ENCODE assay signal across 11 cellular contexts in the genomic region with DNA sequence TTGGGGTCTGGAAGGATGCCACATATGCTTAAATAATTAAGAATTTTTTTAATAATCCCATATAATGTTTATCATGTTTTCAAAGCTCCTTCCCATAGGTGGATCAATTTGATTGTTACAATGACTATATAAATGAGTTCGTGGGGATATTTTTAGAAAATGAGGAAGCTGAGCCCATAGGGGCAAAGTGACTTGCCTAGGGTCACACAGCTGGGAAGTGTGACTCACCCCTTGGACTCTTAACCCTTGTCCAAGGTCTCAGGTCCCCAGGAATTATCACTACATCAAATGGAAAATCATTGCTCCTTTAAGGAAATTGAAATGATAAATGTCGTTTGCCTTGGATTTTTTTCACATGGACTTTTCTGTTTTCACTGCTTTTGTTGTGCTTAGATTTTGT.
"Had no signal": no experiment of that assay in that cellular context is flagged by ENCODE, and none has a peak within 500 bp of the region (broad histone marks: within the 10 kb centered on the region; RNA-seq: fewer than 3 reads in every experiment).

No MANE protein-coding gene starts in this region.

- H3K4me1 Mint-ChIP-seq: activated CD4-positive, alpha-beta T cell treated with anti-CD3 and anti-CD28 coated beads, Interleukin-2, amount 10 ng/mL, durations not matched to agents 24 days and 14 days had no signal

- H3K4me3 ChIP-seq: testis had no signal

- H3K27ac ChIP-seq: testis had no signal

- H3K9me3 ChIP-seq: testis had no signal

- H3K36me3 Mint-ChIP-seq: WTC11 had no signal

- H3K27me3 ChIP-seq: testis had no signal

- H3K27ac Mint-ChIP-seq: activated CD4-positive, alpha-beta T cell treated with anti-CD3 and anti-CD28 coated beads, Interleukin-2, amount 10 ng/mL, durations not matched to agents 24 days and 14 days; activated T-helper 1 cell treated with anti-CD3 and anti-CD28 coated beads, Interleukin-12 subunit alpha, Interleukin-12 subunit beta, Interleukin-2, Interleukin-4 antibody, amounts not matched to agents 30 ng/mL and 10 ng/mL and 1 ng/mL, durations not matched to agents 14 hours and 24 hours and 36 hours; WTC11 had no signal

- H3K4me3 Mint-ChIP-seq: activated CD4-positive, alpha-beta T cell treated with anti-CD3 and anti-CD28 coated beads, Interleukin-2, amount 10 ng/mL, durations not matched to agents 24 days and 14 days; activated T-helper 1 cell treated with anti-CD3 and anti-CD28 coated beads, Interleukin-12 subunit alpha, Interleukin-12 subunit beta, Interleukin-2, Interleukin-4 antibody, amounts not matched to agents 30 ng/mL and 10 ng/mL and 1 ng/mL, durations not matched to agents 14 hours and 24 hours and 36 hours; WTC11 had no signal

- H3K9me3 Mint-ChIP-seq: activated CD4-positive, alpha-beta T cell treated with anti-CD3 and anti-CD28 coated beads, Interleukin-2, amount 10 ng/mL, durations not matched to agents 24 days and 14 days; activated T-helper 1 cell treated with anti-CD3 and anti-CD28 coated beads, Interleukin-12 subunit alpha, Interleukin-12 subunit beta, Interleukin-2, Interleukin-4 antibody, amounts not matched to agents 30 ng/mL and 10 ng/mL and 1 ng/mL, durations not matched to agents 14 hours and 24 hours and 36 hours; WTC11 had no signal

- DNase-seq: activated CD4-positive, alpha-beta T cell treated with anti-CD3 and anti-CD28 coated beads, Interleukin-2, amount 10 ng/mL, durations not matched to agents 24 days and 14 days; activated naive CD4-positive, alpha-beta T cell; aorta; effector CD4-positive, alpha-beta T cell; foreskin melanocyte; kidney; stimulated activated CD4-positive, alpha-beta T cell treated with anti-CD3 and anti-CD28 coated beads, Interleukin-12 subunit alpha, Interleukin-12 subunit beta, amount 100 ng/mL, for 4 hours; stimulated activated naive CD8-positive, alpha-beta T cell treated with anti-CD3 and anti-CD28 coated beads, Interleukin-15, Interleukin-2, amounts not matched to agents 100 U/mL and 50 U/mL, for 24 hours had no signal
